Comparison of ENCODE assay signal across 15 cellular contexts in genomic region chr11:3826721-3827120, GRCh38. TPM values are rescaled to one million over a fixed set of nuclear protein-coding genes. Genes with fewer than 3 reads are reported as not detected.
DNase-seq lines count a peak whose midpoint lies in the region; ATAC-seq and TF ChIP-seq lines count a peak whose summit lies in the region.
"Had no signal": no experiment of that assay in that cellular context is flagged by ENCODE, and none has a peak within 500 bp of the region (broad histone marks: within the 10 kb centered on the region; RNA-seq: fewer than 3 reads in every experiment).

No MANE protein-coding gene starts in this region.

- H3K27me3 ChIP-seq in spleen (replicated peaks in 1 of 7): no peaks in the 10 kb centered on the region
- no peaks in the 10 kb centered on the region for H3K27me3 ChIP-seq in brain microvascular endothelial cell (replicated peaks)
- H3K27me3 ChIP-seq: testis had no signal

- peaks cover 42% of the 10 kb centered on the region for H3K4me1 Mint-ChIP-seq in activated CD4-positive, alpha-beta T cell treated with anti-CD3 and anti-CD28 coated beads, Interleukin-2, amount 10 ng/mL, durations not matched to agents 24 days and 14 days
- H3K4me1 Mint-ChIP-seq in activated naive CD8-positive, alpha-beta T cell treated with anti-CD3 and anti-CD28 coated beads for 36 hours: peaks cover 27% of the 10 kb centered on the region

- H3K36me3 ChIP-seq in spleen: peaks cover 0 to 76% (median 44%) of the 10 kb centered on the region in 6 donors
- H3K36me3 ChIP-seq in brain microvascular endothelial cell (replicated peaks): peaks cover 35% of the 10 kb centered on the region

- no peak for DNase-seq in activated CD4-positive, alpha-beta T cell treated with anti-CD3 and anti-CD28 coated beads, Interleukin-2, amount 10 ng/mL, durations not matched to agents 24 days and 14 days
- no peak for DNase-seq in activated CD4-positive, alpha-beta T cell treated with anti-CD3 and anti-CD28 coated beads for 1 hour
- DNase-seq in activated naive CD8-positive, alpha-beta T cell treated with anti-CD3 and anti-CD28 coated beads for 36 hours: no peak
- DNase-seq in iPS-NIHi11 (ENCODE audit: low spot score) (peak; percentile 74), spleen (peak; percentile 48), brain microvascular endothelial cell (no peak), NCI-H2029 (lab: John Stamatoyannopoulos, UW) (no peak)
- DNase-seq: activated CD8-positive, alpha-beta memory T cell treated with anti-CD3 and anti-CD28 coated beads, Interleukin-2, amount 50 U/mL, for 48 hours; HFFc6; kidney; MV-4-11; SHP77 treated with DMSO at 0.1 percent for 48 hours; testis had no signal

- intact Hi-C loops in activated CD4-positive, alpha-beta T cell treated with anti-CD3 and anti-CD28 coated beads, Interleukin-2, amount 10 ng/mL, durations not matched to agents 24 days and 14 days (cut with micrococcal nuclease): no loop called here
- intact Hi-C loops in spleen (cut with DNase I; ENCODE audit: low total_unique reads): no loop called here

- H3K27me3 Mint-ChIP-seq in activated CD4-positive, alpha-beta T cell treated with anti-CD3 and anti-CD28 coated beads, Interleukin-2, amount 10 ng/mL, durations not matched to agents 24 days and 14 days: no peaks in the 10 kb centered on the region
- H3K27me3 Mint-ChIP-seq in activated naive CD8-positive, alpha-beta T cell treated with anti-CD3 and anti-CD28 coated beads for 36 hours: no peaks in the 10 kb centered on the region

- no peak for ATAC-seq in HG02852 (IDR thresholded peaks at IDR 0.05; ENCODE audit: unreplicated experiment)

- in situ Hi-C loops in brain microvascular endothelial cell (cut with HindIII; ENCODE audit: low pct_ligation_motif_present, low sequenced_read_pairs): loop anchor here (25.0 kb wide), 1 partner anchor 236 kb away; no protein-coding TSS in a partner anchor

- H3K9me3 ChIP-seq in spleen: no peaks in the 10 kb centered on the region
- H3K9me3 ChIP-seq: testis had no signal

- no peak overlapping the region for H3K4me3 ChIP-seq in spleen
- H3K4me3 ChIP-seq in brain microvascular endothelial cell (ENCODE audit: low read depth, low read length): no peak overlapping the region
- H3K4me3 ChIP-seq: skin epidermis, testis had no signal

- H3K27ac ChIP-seq in spleen (peak overlapping the region in 4 of 8 donors; percentile 1 to 76 (median 72)), brain microvascular endothelial cell (no peak overlapping the region)
- H3K27ac ChIP-seq: testis had no signal

- TF ChIP-seq CTCF in spleen (IDR thresholded peaks at IDR 0.05 in 8 of 11, conservative IDR thresholded peaks at IDR 0.05 in 3 of 11) (no peak), brain microvascular endothelial cell (IDR thresholded peaks at IDR 0.05; ENCODE audit: low read depth, low read length, missing control alignments) (no peak)

- peaks cover 64% of the 10 kb centered on the region for H3K36me3 Mint-ChIP-seq in activated CD4-positive, alpha-beta T cell treated with anti-CD3 and anti-CD28 coated beads, Interleukin-2, amount 10 ng/mL, durations not matched to agents 24 days and 14 days (ENCODE audit: low read depth)
- peaks cover 56% of the 10 kb centered on the region for H3K36me3 Mint-ChIP-seq in activated naive CD8-positive, alpha-beta T cell treated with anti-CD3 and anti-CD28 coated beads for 36 hours

- TF ChIP-seq POLR2A in spleen (IDR thresholded peaks at IDR 0.05): no peak

- no peaks in the 10 kb centered on the region for H3K9me3 Mint-ChIP-seq in activated CD4-positive, alpha-beta T cell treated with anti-CD3 and anti-CD28 coated beads, Interleukin-2, amount 10 ng/mL, durations not matched to agents 24 days and 14 days
- H3K9me3 Mint-ChIP-seq in activated naive CD8-positive, alpha-beta T cell treated with anti-CD3 and anti-CD28 coated beads for 36 hours: no peaks in the 10 kb centered on the region
- H3K9me3 Mint-ChIP-seq: HFFc6 had no signal

- peaks cover 12 to 76% (median 51%) of the 10 kb centered on the region in 6 donors for H3K4me1 ChIP-seq in spleen
- H3K4me1 ChIP-seq: testis had no signal

- peak overlapping the region; percentile 47 for H3K27ac Mint-ChIP-seq in activated CD4-positive, alpha-beta T cell treated with anti-CD3 and anti-CD28 coated beads, Interleukin-2, amount 10 ng/mL, durations not matched to agents 24 days and 14 days
- H3K27ac Mint-ChIP-seq in activated naive CD8-positive, alpha-beta T cell treated with anti-CD3 and anti-CD28 coated beads for 36 hours: peak overlapping the region; percentile 82
- H3K27ac Mint-ChIP-seq: HFFc6 had no signal

- 94 to 100% (median 95%) methylated on average over 3 of the region's 3 CpGs for WGBS in spleen, 5 donors

- H3K4me3 Mint-ChIP-seq in activated CD4-positive, alpha-beta T cell treated with anti-CD3 and anti-CD28 coated beads, Interleukin-2, amount 10 ng/mL, durations not matched to agents 24 days and 14 days: no peak overlapping the region
- H3K4me3 Mint-ChIP-seq in activated naive CD8-positive, alpha-beta T cell treated with anti-CD3 and anti-CD28 coated beads for 36 hours: no peak overlapping the region
- H3K4me3 Mint-ChIP-seq: HFFc6 had no signal

RNA-seq across cellular contexts. Expression of gene RHOG, which starts 14.0 kb away (rescaled TPM):
- total RNA-seq in activated CD4-positive, alpha-beta T cell treated with anti-CD3 and anti-CD28 coated beads, Interleukin-2, amount 10 ng/mL, durations not matched to agents 24 days and 14 days: 174 and 176 TPM in 2 replicates
- total RNA-seq in activated naive CD8-positive, alpha-beta T cell treated with anti-CD3 and anti-CD28 coated beads for 36 hours: 100 to 1,000 TPM; 183 to 190 TPM
- 100 to 1,000 TPM; 144 to 256 (median 155) TPM for total RNA-seq in spleen
- 100 to 1,000 TPM; 102 to 142 (median 107) TPM for polyA plus RNA-seq in spleen

RNA-seq across cellular contexts. Expression of gene PGAP2, which starts 18.4 kb away (rescaled TPM):
- total RNA-seq in activated CD4-positive, alpha-beta T cell treated with anti-CD3 and anti-CD28 coated beads, Interleukin-2, amount 10 ng/mL, durations not matched to agents 24 days and 14 days: 30.0 and 32.5 TPM in 2 replicates
- total RNA-seq in activated naive CD8-positive, alpha-beta T cell treated with anti-CD3 and anti-CD28 coated beads for 36 hours: 10 to 100 TPM; 35.4 to 35.6 TPM
- total RNA-seq in spleen: 10 to 100 TPM; 10.7 to 22.2 (median 13.3) TPM
- polyA plus RNA-seq in spleen: 10 to 100 TPM; 14.9 to 19.7 (median 15.1) TPM

RNA-seq across cellular contexts. Expression of gene STIM1, which starts 28.7 kb away (rescaled TPM):
- 60.6 and 63.4 TPM in 2 replicates for total RNA-seq in activated CD4-positive, alpha-beta T cell treated with anti-CD3 and anti-CD28 coated beads, Interleukin-2, amount 10 ng/mL, durations not matched to agents 24 days and 14 days
- total RNA-seq in activated naive CD8-positive, alpha-beta T cell treated with anti-CD3 and anti-CD28 coated beads for 36 hours: 10 to 100 TPM; 49.4 to 55.4 TPM
- 10 to 100 TPM; 55.4 to 85.2 (median 65.0) TPM for total RNA-seq in spleen
- 10 to 100 TPM; 13.0 to 22.5 (median 16.3) TPM for polyA plus RNA-seq in spleen

RNA-seq across cellular contexts. Expression of gene NUP98, which starts 29.4 kb away (rescaled TPM):
- 122 and 129 TPM in 2 replicates for total RNA-seq in activated CD4-positive, alpha-beta T cell treated with anti-CD3 and anti-CD28 coated beads, Interleukin-2, amount 10 ng/mL, durations not matched to agents 24 days and 14 days
- 100 to 1,000 TPM in 1 of 2 experiments, 10 to 100 TPM in 1; 98.1 to 115 TPM for total RNA-seq in activated naive CD8-positive, alpha-beta T cell treated with anti-CD3 and anti-CD28 coated beads for 36 hours
- 100 to 1,000 TPM in 3 of 7 donors, 10 to 100 TPM in 4; 71.2 to 171 (median 99.7) TPM for total RNA-seq in spleen
- polyA plus RNA-seq in spleen: 10 to 100 TPM; 12.6 to 21.4 (median 16.9) TPM

Comparison
In these comparisons a context has a peak if more than half of its experiments do, and no peak if none do; other contexts are left out.
1. DNase-seq: peak in iPS-NIHi11 (single experiment) and spleen (single experiment); none in activated CD4-positive, alpha-beta T cell treated with anti-CD3 and anti-CD28 coated beads, Interleukin-2, amount 10 ng/mL, durations not matched to agents 24 days and 14 days (single experiment), activated CD4-positive, alpha-beta T cell treated with anti-CD3 and anti-CD28 coated beads for 1 hour (single experiment), activated naive CD8-positive, alpha-beta T cell treated with anti-CD3 and anti-CD28 coated beads for 36 hours (single experiment), brain microvascular endothelial cell (single experiment) and NCI-H2029 (single experiment).